23 cellular contexts compared by ENCODE assay signal in the genomic region with DNA sequence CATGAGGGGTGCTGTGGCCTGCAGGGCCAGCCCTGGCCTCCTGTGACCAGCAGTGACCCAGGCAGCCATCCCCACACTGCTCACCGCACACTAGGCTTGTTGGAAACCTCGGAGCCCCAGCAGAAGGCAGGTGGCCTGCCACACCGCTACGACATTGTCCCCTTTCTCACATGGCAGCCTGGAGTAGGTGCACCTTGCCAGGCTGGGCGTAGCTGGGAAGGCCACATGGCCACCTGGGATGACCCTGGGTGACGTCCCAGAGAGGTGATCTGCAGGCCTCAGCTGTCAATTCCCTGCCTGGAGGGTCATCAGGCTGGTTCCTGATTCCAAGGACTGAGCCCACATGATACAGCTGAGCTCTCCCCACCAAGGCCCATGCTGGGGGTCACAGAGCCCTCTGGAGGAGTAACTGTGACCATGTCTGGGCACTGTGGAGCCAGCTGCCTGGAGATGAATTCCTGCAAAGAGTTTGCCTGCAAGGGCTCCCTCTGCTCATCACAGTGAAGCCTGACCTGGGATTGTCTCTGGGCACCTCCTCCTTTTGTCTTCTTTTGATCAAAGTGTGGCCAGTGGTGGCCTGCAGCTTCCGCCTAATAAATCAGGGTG.
DNase-seq lines count a peak whose midpoint lies in the region; TF ChIP-seq lines count a peak whose summit lies in the region.
"Had no signal": no experiment of that assay in that cellular context is flagged by ENCODE, and none has a peak within 500 bp of the region (broad histone marks: within the 10 kb centered on the region; RNA-seq: fewer than 3 reads in every experiment).

No MANE protein-coding gene starts in this region.

- WGBS in stomach, 5 donors, result 73 to 100% (median 84%) methylated on average over 1 to 7 of the region's 7 CpGs

- H3K4me3 ChIP-seq in ascending aorta (no peak overlapping the region), left ventricle myocardium inferior (no peak overlapping the region), stomach (no peak overlapping the region), SJCRH30 (no peak overlapping the region)
- H3K4me3 ChIP-seq: colonic mucosa, PC-9, SJSA1 had no signal

- POLR2A ChIA-PET in GM10248 (lab: Yijun Ruan, JAX), result no interaction called here

- TF ChIP-seq EP300 in stomach (IDR thresholded peaks at IDR 0.05), result no peak

- H3K36me3 ChIP-seq in ascending aorta (no peaks in the 10 kb centered on the region), left ventricle myocardium inferior (no peaks in the 10 kb centered on the region), stomach (no peaks in the 10 kb centered on the region), SJCRH30 (no peaks in the 10 kb centered on the region)
- H3K36me3 ChIP-seq: colonic mucosa, SJSA1 had no signal

- H3K4me1 ChIP-seq in ascending aorta (peaks cover 18 to 26% of the 10 kb centered on the region in 2 donors), left ventricle myocardium inferior (peaks cover 41% of the 10 kb centered on the region), stomach (peaks cover 0 to 11% (median 2%) of the 10 kb centered on the region in 4 donors), SJCRH30 (no peaks in the 10 kb centered on the region; the same call in 1 of the 2 replicates)
- H3K4me1 ChIP-seq: colonic mucosa, SJSA1 had no signal

- peaks cover 24% of the 10 kb centered on the region for H3K9me3 Mint-ChIP-seq in neural crest cell

- peaks cover 22% of the 10 kb centered on the region for H3K4me1 Mint-ChIP-seq in neural crest cell
- H3K4me1 Mint-ChIP-seq: activated CD4-positive, alpha-beta T cell treated with anti-CD3 and anti-CD28 coated beads, Interleukin-2, amount 10 ng/mL, durations not matched to agents 24 days and 14 days; activated naive CD4-positive, alpha-beta T cell treated with anti-CD3 and anti-CD28 coated beads, Interleukin-2, amount 50 U/mL, for 24 hours; memory B cell had no signal

- CTCF ChIA-PET in GM10248 (lab: Yijun Ruan, JAX), result no interaction called here

- TF ChIP-seq CTCF in ascending aorta (IDR thresholded peaks at IDR 0.05), result no peak
- TF ChIP-seq CTCF in left ventricle myocardium inferior (IDR thresholded peaks at IDR 0.05; ENCODE audit: borderline replicate concordance), result no peak
- no peak for TF ChIP-seq CTCF in neural crest cell (conservative IDR thresholded peaks at IDR 0.05)
- no peak for TF ChIP-seq CTCF in stomach (IDR thresholded peaks at IDR 0.05)
- TF ChIP-seq CTCF in GM10248 (IDR thresholded peaks at IDR 0.05; ENCODE audit: control extremely low read depth, extremely low read depth, low read depth, missing control alignments), result no peak

- intact Hi-C loops in ascending aorta (cut with DNase I) (loop anchor here (1.0 to 10.0 kb wide), 6 partner anchors 9 to 1035 kb away; partner anchors contain the start of genes DUSP28 and GPC1), left ventricle myocardium inferior (cut with micrococcal nuclease) (no loop called here), stomach (cut with DNase I; ENCODE audit: low total_unique reads) (no loop called here)

- H3K27ac ChIP-seq in ascending aorta (peak overlapping the region; percentile 94 to 98), left ventricle myocardium inferior (replicated peaks) (peak overlapping the region; percentile 96), stomach (peak overlapping the region in 4 of 5 donors; percentile 53 to 74 (median 66)), SJCRH30 (no peak overlapping the region)
- H3K27ac ChIP-seq: colonic mucosa, PC-9, SJSA1 had no signal

- peaks cover 15% of the 10 kb centered on the region for H3K36me3 Mint-ChIP-seq in neural crest cell (ENCODE audit: low read depth)
- H3K36me3 Mint-ChIP-seq: memory B cell had no signal

- no peak for TF ChIP-seq POLR2A in stomach (IDR thresholded peaks at IDR 0.05)

- H3K9me3 ChIP-seq in ascending aorta, result no peaks in the 10 kb centered on the region
- H3K9me3 ChIP-seq in left ventricle myocardium inferior (replicated peaks), result peaks cover 19% of the 10 kb centered on the region
- peaks cover 9 to 16% (median 13%) of the 10 kb centered on the region in 4 donors for H3K9me3 ChIP-seq in stomach
- H3K9me3 ChIP-seq in SJCRH30 (replicated peaks), result no peaks in the 10 kb centered on the region; the same call in 1 of the 2 replicates
- H3K9me3 ChIP-seq: colonic mucosa had no signal

- DNase-seq in ascending aorta (ENCODE audit: low spot score in 2 of 2), result no peak
- no peak for DNase-seq in left ventricle myocardium inferior
- no peak for DNase-seq in neural crest cell (ENCODE audit: low read depth, low spot score)
- no peak for DNase-seq in stomach
- DNase-seq in SJCRH30, result no peak
- no peak for DNase-seq in GM10248 (ENCODE audit: extremely low spot score)
- DNase-seq in cerebellar nuclear complex (lab: John Stamatoyannopoulos, UW), result no peak
- no peak for DNase-seq in nucleus accumbens (lab: John Stamatoyannopoulos, UW)
- DNase-seq: activated CD4-positive, alpha-beta T cell treated with anti-CD3 and anti-CD28 coated beads, Interleukin-2, amount 10 ng/mL, durations not matched to agents 24 days and 14 days; colonic mucosa; DMS53; hippocampal formation; islet precursor cell; NCI-H1436 treated with DMSO at 0.1 percent for 48 hours; NCI-H2171; NCI-H748 treated with DMSO at 0.1 percent for 48 hours; stimulated activated CD4-positive, alpha-beta T cell treated with anti-CD3 and anti-CD28 coated beads, Interleukin-2, amount 100 ng/mL, for 24 hours; stimulated activated naive CD8-positive, alpha-beta T cell treated with anti-CD3 and anti-CD28 coated beads, Interleukin-15, Interleukin-2, amounts not matched to agents 100 U/mL and 50 U/mL, for 24 hours had no signal

- H3K27me3 Mint-ChIP-seq in neural crest cell (ENCODE audit: low read depth), result no peaks in the 10 kb centered on the region
- H3K27me3 Mint-ChIP-seq: activated naive CD4-positive, alpha-beta T cell treated with anti-CD3 and anti-CD28 coated beads, Interleukin-2, amount 50 U/mL, for 24 hours had no signal

- H3K4me3 Mint-ChIP-seq in neural crest cell, result no peak overlapping the region
- H3K4me3 Mint-ChIP-seq: activated CD4-positive, alpha-beta T cell treated with anti-CD3 and anti-CD28 coated beads, Interleukin-2, amount 10 ng/mL, durations not matched to agents 24 days and 14 days; activated naive CD4-positive, alpha-beta T cell treated with anti-CD3 and anti-CD28 coated beads, Interleukin-2, amount 50 U/mL, for 24 hours; memory B cell; T-helper 1 cell treated with Interleukin-12 subunit alpha and Interleukin-12 subunit beta and Interleukin-4 antibody, amounts not matched to agents 30 μg/mL and 1 μg/mL, for 36 hours had no signal

- H3K27me3 ChIP-seq in ascending aorta, result no peaks in the 10 kb centered on the region
- no peaks in the 10 kb centered on the region for H3K27me3 ChIP-seq in left ventricle myocardium inferior (ENCODE audit: low read depth)
- no peaks in the 10 kb centered on the region for H3K27me3 ChIP-seq in stomach
- H3K27me3 ChIP-seq in SJCRH30, result no peaks in the 10 kb centered on the region
- H3K27me3 ChIP-seq: colonic mucosa, SJSA1 had no signal

- H3K27ac Mint-ChIP-seq in neural crest cell (ENCODE audit: unreplicated experiment), result peak overlapping the region; percentile 57
- H3K27ac Mint-ChIP-seq: activated CD4-positive, alpha-beta T cell treated with anti-CD3 and anti-CD28 coated beads, Interleukin-2, amount 10 ng/mL, durations not matched to agents 24 days and 14 days; activated naive CD4-positive, alpha-beta T cell treated with anti-CD3 and anti-CD28 coated beads, Interleukin-2, amount 50 U/mL, for 24 hours; memory B cell; T-helper 1 cell treated with Interleukin-12 subunit alpha and Interleukin-12 subunit beta and Interleukin-4 antibody, amounts not matched to agents 30 μg/mL and 1 μg/mL, for 36 hours had no signal
